Comparison of ENCODE assay signal across 9 cellular contexts in genomic region chr6:105981002-105981887, GRCh38.
A peak's percentile ranks its signal among the peaks of the same experiment; 100 is the strongest.
DNase-seq lines count a peak whose midpoint lies in the region; ATAC-seq and TF ChIP-seq lines count a peak whose summit lies in the region.
"Had no signal": no experiment of that assay in that cellular context is flagged by ENCODE, and none has a peak within 500 bp of the region (broad histone marks: within the 10 kb centered on the region; RNA-seq: fewer than 3 reads in every experiment).

No MANE protein-coding gene starts in this region.

- H3K4me3 Mint-ChIP-seq in naive thymus-derived CD8-positive, alpha-beta T cell: peak overlapping the region; percentile 35 to 84 (median 74)

- no peaks in the 10 kb centered on the region for H3K79me2 ChIP-seq in OCI-LY3 (ENCODE audit: low read length)

- peaks cover 10 to 25% (median 19%) of the 10 kb centered on the region in 4 donors for H3K4me1 Mint-ChIP-seq in naive thymus-derived CD8-positive, alpha-beta T cell

- H3K27ac Mint-ChIP-seq in naive thymus-derived CD8-positive, alpha-beta T cell: peak overlapping the region in 4 of 10 donors; percentile 36 to 77 (median 55)

- H3K4me1 ChIP-seq in OCI-LY3 (ENCODE audit: low read length) (peaks cover 21% of the 10 kb centered on the region), prostate gland (replicated peaks) (no peaks in the 10 kb centered on the region)

- no peaks in the 10 kb centered on the region for H3K9me3 ChIP-seq in OCI-LY3 (ENCODE audit: insufficient read depth, low read length)
- H3K9me3 ChIP-seq in prostate gland: no peaks in the 10 kb centered on the region

- intact Hi-C loops in prostate gland (cut with DNase I): no loop called here

- 18% methylated on average over 62 of the region's 62 CpGs for WGBS in prostate gland

- peak; percentile 59 to 80 for ATAC-seq in naive thymus-derived CD8-positive, alpha-beta T cell
- ATAC-seq in GM18873 (IDR thresholded peaks at IDR 0.05; ENCODE audit: low FRiP score, unreplicated experiment) (no peak), HG02588 (IDR thresholded peaks at IDR 0.05; ENCODE audit: unreplicated experiment) (no peak), GM21360 (IDR thresholded peaks at IDR 0.05; ENCODE audit: unreplicated experiment) (no peak)

- TF ChIP-seq POLR2A in prostate gland (IDR thresholded peaks at IDR 0.05): no peak

- H3K27ac ChIP-seq in OCI-LY3 (ENCODE audit: low read length): no peak overlapping the region; the same call in 1 of the 2 replicates
- H3K27ac ChIP-seq in prostate gland: no peak overlapping the region
- H3K27ac ChIP-seq: VCaP had no signal

- H3K4me2 ChIP-seq in OCI-LY3 (ENCODE audit: low read length): peak overlapping the region; percentile 66

- H3K27me3 ChIP-seq in OCI-LY3 (ENCODE audit: low read depth, low read length) (no peaks in the 10 kb centered on the region), prostate gland (replicated peaks; ENCODE audit: insufficient read depth) (no peaks in the 10 kb centered on the region)

- H3K27me3 Mint-ChIP-seq in naive thymus-derived CD8-positive, alpha-beta T cell: peaks cover 36 to 96% (median 57%) of the 10 kb centered on the region in 5 donors

- H4K20me1 ChIP-seq in OCI-LY3 (ENCODE audit: insufficient read depth, low read length): no peaks in the 10 kb centered on the region

- TF ChIP-seq CTCF in OCI-LY3 (IDR thresholded peaks at IDR 0.05; ENCODE audit: low read depth, low read length) (no peak), prostate gland (IDR thresholded peaks at IDR 0.05) (no peak)

- no peaks in the 10 kb centered on the region for H3K36me3 ChIP-seq in OCI-LY3 (replicated peaks; ENCODE audit: low read depth, low read length)
- no peaks in the 10 kb centered on the region for H3K36me3 ChIP-seq in prostate gland

- peaks cover 0 to 8% (median 0%) of the 10 kb centered on the region in 9 donors for H3K9me3 Mint-ChIP-seq in naive thymus-derived CD8-positive, alpha-beta T cell

- H3K4me3 ChIP-seq in OCI-LY3 (ENCODE audit: low read length) (peak overlapping the region; percentile 86), prostate gland (peak overlapping the region in 1 of 2 donors; percentile 5)

- H2AFZ ChIP-seq in OCI-LY3 (ENCODE audit: low read depth, low read length): peak overlapping the region; percentile 92

- POLR2A ChIA-PET in naive thymus-derived CD8-positive, alpha-beta T cell (lab: Charles Lee): no interaction called here

- H3K9ac ChIP-seq in OCI-LY3 (ENCODE audit: low read length): peak overlapping the region; percentile 56

- peaks cover 0 to 12% (median 10%) of the 10 kb centered on the region in 3 donors for H3K36me3 Mint-ChIP-seq in naive thymus-derived CD8-positive, alpha-beta T cell

- DNase-seq in CD1c-positive myeloid dendritic cell (ENCODE audit: extremely low spot score) (peak; percentile 57), prostate gland (ENCODE audit: low spot score) (no peak)
- DNase-seq in central memory CD4-positive, alpha-beta T cell: peak; percentile 30
- peak in 2 of 10 donors; percentile 12 to 21 for DNase-seq in naive thymus-derived CD8-positive, alpha-beta T cell

Comparison
In these comparisons a context has a peak if more than half of its experiments do, and no peak if none do; other contexts are left out.
1. ATAC-seq: peak in naive thymus-derived CD8-positive, alpha-beta T cell (2 of 2); none in GM18873 (single experiment), HG02588 (single experiment) and GM21360 (single experiment).